36 cellular contexts compared by ENCODE assay signal in the genomic region with DNA sequence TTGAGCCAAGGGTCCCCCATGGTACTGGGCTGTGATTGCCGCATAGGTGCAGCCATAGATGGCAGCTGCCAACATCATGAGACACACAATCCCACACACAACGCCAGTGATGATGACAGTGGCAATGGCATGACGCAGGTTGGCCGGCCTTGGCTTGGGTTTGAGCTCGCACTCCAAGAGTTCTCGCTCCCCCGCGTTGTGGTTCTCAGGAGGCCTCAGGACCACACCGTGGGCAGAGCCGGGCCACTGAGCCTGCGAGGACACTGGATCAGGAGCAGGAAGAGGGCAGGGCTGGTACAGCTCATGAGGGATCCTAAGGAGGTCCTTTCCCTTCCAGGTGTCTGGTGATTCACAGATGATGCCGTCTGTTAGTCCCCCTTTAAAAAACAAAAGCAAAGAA. TPM values are rescaled to one million over a fixed set of nuclear protein-coding genes. Genes with fewer than 3 reads are reported as not detected.
"Had no signal": no experiment of that assay in that cellular context is flagged by ENCODE, and none has a peak within 500 bp of the region (broad histone marks: within the 10 kb centered on the region; RNA-seq: fewer than 3 reads in every experiment).

No MANE protein-coding gene starts in this region.

- H3K27me3 Mint-ChIP-seq: naive B cell; progenitor cell of endocrine pancreas; stimulated activated naive B cell treated with anti-CD40 and anti-IgM and Interleukin-4, amounts not matched to agents 10 μg/mL and 1 μg/mL and 100 μg/mL, for 72 hours; stimulated activated naive CD8-positive, alpha-beta T cell treated with anti-CD3 and anti-CD28 coated beads, Interleukin-15, Interleukin-2, amounts not matched to agents 100 ng/mL and 50 ng/mL, for 24 hours had no signal

- H3K9me3 ChIP-seq: neutrophil, ovary, psoas muscle, right lobe of liver, sigmoid colon, spleen, stomach, thoracic aorta, thyroid gland, tibial nerve, upper lobe of right lung, uterus had no signal

- ATAC-seq: natural killer cell; psoas muscle; right cardiac atrium; right lobe of liver; stimulated activated naive B cell treated with anti-CD40 and anti-IgM and Interleukin-4, amounts not matched to agents 10 μg/mL and 1 μg/mL and 100 μg/mL, for 72 hours; upper lobe of right lung had no signal

- H3K4me2 ChIP-seq: neural progenitor cell, smooth muscle cell had no signal

- H3K36me3 ChIP-seq: neural progenitor cell, neutrophil, ovary, right lobe of liver, sigmoid colon, spleen, stomach, thoracic aorta, thyroid gland, tibial nerve, upper lobe of right lung, uterus had no signal

- H3K4me3 Mint-ChIP-seq: naive B cell; natural killer cell; nephron; neural progenitor cell; stimulated activated naive B cell treated with anti-CD40 and anti-IgM and Interleukin-4, amounts not matched to agents 10 μg/mL and 1 μg/mL and 100 μg/mL, for 72 hours; stimulated activated naive CD8-positive, alpha-beta T cell treated with anti-CD3 and anti-CD28 coated beads, Interleukin-15, Interleukin-2, amounts not matched to agents 100 ng/mL and 50 ng/mL, for 24 hours; type B pancreatic cell had no signal

- H3K4me3 ChIP-seq: neural progenitor cell, ovary, psoas muscle, right lobe of liver, sigmoid colon, smooth muscle cell, spleen, stomach, thoracic aorta, thyroid gland, tibial nerve, upper lobe of right lung, uterus had no signal

- H3K4me1 ChIP-seq: neural progenitor cell, parathyroid adenoma, psoas muscle, right lobe of liver, sigmoid colon, spleen, stomach, thyroid gland, tibial nerve, upper lobe of right lung, uterus had no signal

- H3K27ac Mint-ChIP-seq: naive B cell; natural killer cell; nephron; neural progenitor cell; progenitor cell of endocrine pancreas; stimulated activated naive B cell treated with anti-CD40 and anti-IgM and Interleukin-4, amounts not matched to agents 10 μg/mL and 1 μg/mL and 100 μg/mL, for 72 hours; stimulated activated naive CD8-positive, alpha-beta T cell treated with anti-CD3 and anti-CD28 coated beads, Interleukin-15, Interleukin-2, amounts not matched to agents 100 ng/mL and 50 ng/mL, for 24 hours; type B pancreatic cell had no signal

- H3K9ac ChIP-seq: neural progenitor cell, parathyroid adenoma had no signal

- DNase-seq: naive B cell; natural killer cell; nucleus accumbens; ovary; psoas muscle; right cardiac atrium; right lobe of liver; sigmoid colon; spleen; stimulated activated CD4-positive, alpha-beta T cell treated with anti-CD3 and anti-CD28 coated beads, Interleukin-12 subunit alpha, Interleukin-12 subunit beta, amount 100 ng/mL, for 4 hours; stimulated activated CD4-positive, alpha-beta T cell treated with anti-CD3 and anti-CD28 coated beads, Interleukin-1b, Interleukin-23, amount 100 ng/mL, for 48 hours; stimulated activated CD4-positive, alpha-beta T cell treated with anti-CD3 and anti-CD28 coated beads, Interleukin-4, amount 100 ng/mL, for 1 hour; stimulated activated CD4-positive, alpha-beta T cell treated with anti-CD3 and anti-CD28 coated beads, Interleukin-4, amount 100 ng/mL, for 4 hours; stimulated activated CD8-positive, alpha-beta memory T cell treated with anti-CD3 and anti-CD28 coated beads, Interleukin-4, amount 100 ng/mL, for 48 hours; stimulated activated naive B cell treated with anti-CD40 and anti-IgM and Interleukin-4, amounts not matched to agents 10 μg/mL and 1 μg/mL and 100 μg/mL, for 72 hours; stimulated activated naive CD4-positive, alpha-beta T cell treated with Interleukin-2 at 50 U/mL for 16 hours; stomach; thyroid gland; upper lobe of right lung; uterus had no signal

- H3K27me3 ChIP-seq: neural progenitor cell, neutrophil, ovary, right lobe of liver, sigmoid colon, spleen, stomach, thyroid gland, tibial nerve, upper lobe of right lung, uterus had no signal

- H3K36me3 Mint-ChIP-seq: naive B cell; natural killer cell; stimulated activated naive B cell treated with anti-CD40 and anti-IgM and Interleukin-4, amounts not matched to agents 10 μg/mL and 1 μg/mL and 100 μg/mL, for 72 hours; type B pancreatic cell had no signal

- H3K9me3 Mint-ChIP-seq: nephron had no signal

- H3K4me1 Mint-ChIP-seq: naive B cell; natural killer cell; stimulated activated naive B cell treated with anti-CD40 and anti-IgM and Interleukin-4, amounts not matched to agents 10 μg/mL and 1 μg/mL and 100 μg/mL, for 72 hours had no signal

- H2AFZ ChIP-seq: neural progenitor cell, parathyroid adenoma had no signal

- H3K27ac ChIP-seq: neural progenitor cell, neutrophil, ovary, parathyroid adenoma, psoas muscle, right lobe of liver, sigmoid colon, spleen, stomach, thoracic aorta, thyroid gland, upper lobe of right lung, uterus had no signal

RNA-seq across cellular contexts. Expression of a gene that starts 9.3 kb away (rescaled TPM):
- total RNA-seq: natural killer cell, omental fat pad, ovary, progenitor cell of endocrine pancreas, renal cortical epithelial cell, right cardiac atrium, right lobe of liver, sigmoid colon, smooth muscle cell, stomach, subcutaneous adipose tissue, temporal lobe, thoracic aorta, thyroid gland, tibial nerve, upper lobe of right lung, uterus had no signal
- polyA plus RNA-seq: neural cell, ovary, psoas muscle, right cardiac atrium, sigmoid colon, smooth muscle cell, stomach, urinary bladder had no signal
